8 cellular contexts compared by ENCODE assay signal in the genomic region with DNA sequence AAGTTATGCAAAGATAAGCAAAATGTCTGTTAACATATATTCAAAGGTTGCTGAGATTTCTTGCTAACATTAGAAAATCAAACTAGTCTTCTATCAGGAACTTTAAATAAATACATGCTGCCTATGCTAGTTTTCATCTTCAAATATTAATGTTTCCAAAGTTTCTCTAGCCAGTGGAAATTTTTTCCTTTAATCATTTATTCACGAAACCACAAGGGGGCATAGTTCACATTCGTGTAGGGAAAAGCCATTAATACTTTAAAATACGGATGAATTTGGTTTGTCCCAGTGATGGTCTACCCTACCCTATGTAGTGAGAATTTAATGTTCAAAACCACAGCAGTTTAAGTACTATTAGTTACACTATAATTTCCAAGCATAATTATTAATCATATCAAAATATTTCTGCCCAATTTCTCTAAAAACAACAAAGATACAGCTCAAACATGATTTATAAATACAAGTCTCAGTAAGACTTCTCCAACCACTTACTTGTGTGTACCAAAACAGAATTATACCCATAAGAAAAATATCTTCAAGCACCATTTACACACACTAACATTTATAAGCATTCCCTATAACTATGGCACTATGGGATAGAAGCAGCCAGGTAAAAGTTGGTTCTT. TPM values are rescaled to one million over a fixed set of nuclear protein-coding genes. Genes with fewer than 3 reads are reported as not detected.
DNase-seq lines count a peak whose midpoint lies in the region; ATAC-seq and TF ChIP-seq lines count a peak whose summit lies in the region.

No MANE protein-coding gene starts in this region.

- ATAC-seq in right lobe of liver: peak in 3 of 4 donors; percentile 46 to 56 (median 46)
- no peak for ATAC-seq in activated CD8-positive, alpha-beta memory T cell treated with anti-CD3 and anti-CD28 coated beads, Interleukin-2, amount 10 ng/mL, durations not matched to agents 7 days and 5 days
- no peak for ATAC-seq in GM18520 (IDR thresholded peaks at IDR 0.05; ENCODE audit: unreplicated experiment)
- no peak for ATAC-seq in HG02852 (IDR thresholded peaks at IDR 0.05; ENCODE audit: unreplicated experiment)

- no peaks in the 10 kb centered on the region for H3K9me3 ChIP-seq in right lobe of liver

- 0% methylated on average over 3 of the region's 3 CpGs for WGBS in right lobe of liver (ENCODE audit: insufficient coverage, low coverage, low lambda C conversion rate, missing lambda C conversion rate)

- peak; percentile 44 for DNase-seq in COR-L47 (lab: John Stamatoyannopoulos, UW)
- peak; percentile 43 for DNase-seq in KBM-7
- DNase-seq in astrocyte of the hippocampus (ENCODE audit: low read depth, low spot score): peak; percentile 44
- DNase-seq in right lobe of liver: no peak
- DNase-seq in activated CD8-positive, alpha-beta memory T cell treated with anti-CD3 and anti-CD28 coated beads, Interleukin-2, amount 10 ng/mL, durations not matched to agents 7 days and 5 days: no peak
- DNase-seq in activated T-cell treated with anti-CD3 and anti-CD28 coated beads, Interleukin-2, amount 50 U/mL, for 48 hours: no peak

- H3K27me3 ChIP-seq in right lobe of liver: no peaks in the 10 kb centered on the region

- peak; percentile 42 to 61 (median 58) for TF ChIP-seq CTCF in right lobe of liver (IDR thresholded peaks at IDR 0.05)

- no peaks in the 10 kb centered on the region for H3K27me3 Mint-ChIP-seq in activated CD8-positive, alpha-beta memory T cell treated with anti-CD3 and anti-CD28 coated beads, Interleukin-2, amount 10 ng/mL, durations not matched to agents 7 days and 5 days

- CTCF ChIA-PET in activated CD8-positive, alpha-beta memory T cell treated with anti-CD3 and anti-CD28 coated beads, Interleukin-2, amount 10 ng/mL, durations not matched to agents 7 days and 5 days (lab: Charles Lee): interaction anchor here (0.8 to 1.6 kb wide), 4 partner anchors 14 to 338 kb away, joined by 3 to 4 read pairs (median 3); no protein-coding TSS in a partner anchor

- peaks cover 0 to 11% (median 2%) of the 10 kb centered on the region in 4 donors for H3K36me3 ChIP-seq in right lobe of liver

- H3K36me3 Mint-ChIP-seq in activated CD8-positive, alpha-beta memory T cell treated with anti-CD3 and anti-CD28 coated beads, Interleukin-2, amount 10 ng/mL, durations not matched to agents 7 days and 5 days: peaks cover 5% of the 10 kb centered on the region

- no peak overlapping the region for H3K27ac ChIP-seq in right lobe of liver

- TF ChIP-seq POLR2A in right lobe of liver (IDR thresholded peaks at IDR 0.05): no peak

- H3K9me3 Mint-ChIP-seq in activated CD8-positive, alpha-beta memory T cell treated with anti-CD3 and anti-CD28 coated beads, Interleukin-2, amount 10 ng/mL, durations not matched to agents 7 days and 5 days (ENCODE audit: low read depth): no peaks in the 10 kb centered on the region

- H3K4me3 ChIP-seq in right lobe of liver: no peak overlapping the region

- H3K4me3 Mint-ChIP-seq in activated CD8-positive, alpha-beta memory T cell treated with anti-CD3 and anti-CD28 coated beads, Interleukin-2, amount 10 ng/mL, durations not matched to agents 7 days and 5 days: no peak overlapping the region

- no peak overlapping the region for H3K27ac Mint-ChIP-seq in activated CD8-positive, alpha-beta memory T cell treated with anti-CD3 and anti-CD28 coated beads, Interleukin-2, amount 10 ng/mL, durations not matched to agents 7 days and 5 days

- no peaks in the 10 kb centered on the region for H3K4me1 ChIP-seq in right lobe of liver

- in situ Hi-C loops in KBM-7 (cut with MboI; ENCODE audit: low pct_unique_long_range_greater_than_20kb, low sequenced_read_pairs): loop anchor here (25.0 kb wide), 1 partner anchor 486 kb away; no protein-coding TSS in a partner anchor

- H3K4me1 Mint-ChIP-seq in activated CD8-positive, alpha-beta memory T cell treated with anti-CD3 and anti-CD28 coated beads, Interleukin-2, amount 10 ng/mL, durations not matched to agents 7 days and 5 days: no peaks in the 10 kb centered on the region

- intact Hi-C loops in right lobe of liver (cut with DNase I): loop anchor here in 1 of 2 donors (10.0 kb wide), 1 partner anchor 488 kb away; no protein-coding TSS in a partner anchor

RNA-seq across cellular contexts. Expression of a gene that starts 16.2 kb away (rescaled TPM):
- total RNA-seq in right lobe of liver: 1 to 10 TPM; 1.1 to 2.3 (median 2.0) TPM
- total RNA-seq in activated CD8-positive, alpha-beta memory T cell treated with anti-CD3 and anti-CD28 coated beads, Interleukin-2, amount 10 ng/mL, durations not matched to agents 7 days and 5 days: 1 to 10 TPM; 6.0 to 7.7 TPM

RNA-seq across cellular contexts. Expression of a gene that starts 16.3 kb away (rescaled TPM):
- total RNA-seq in right lobe of liver: 1 to 10 TPM; 6.8 to 10.0 (median 8.4) TPM
- total RNA-seq in activated CD8-positive, alpha-beta memory T cell treated with anti-CD3 and anti-CD28 coated beads, Interleukin-2, amount 10 ng/mL, durations not matched to agents 7 days and 5 days: 10 to 100 TPM; 28.7 to 29.6 TPM

Comparison
In these comparisons a context has a peak if more than half of its experiments do, and no peak if none do; other contexts are left out.
1. DNase-seq: peak in COR-L47 (single experiment), KBM-7 (single experiment) and astrocyte of the hippocampus (single experiment); none in right lobe of liver (0 of 3), activated CD8-positive, alpha-beta memory T cell treated with anti-CD3 and anti-CD28 coated beads, Interleukin-2, amount 10 ng/mL, durations not matched to agents 7 days and 5 days (single experiment) and activated T-cell treated with anti-CD3 and anti-CD28 coated beads, Interleukin-2, amount 50 U/mL, for 48 hours (0 of 2).
2. ATAC-seq: peak in right lobe of liver (3 of 4); none in activated CD8-positive, alpha-beta memory T cell treated with anti-CD3 and anti-CD28 coated beads, Interleukin-2, amount 10 ng/mL, durations not matched to agents 7 days and 5 days (single experiment), GM18520 (single experiment) and HG02852 (single experiment).